ENCODE assay signal across 6 cellular contexts in the genomic region with DNA sequence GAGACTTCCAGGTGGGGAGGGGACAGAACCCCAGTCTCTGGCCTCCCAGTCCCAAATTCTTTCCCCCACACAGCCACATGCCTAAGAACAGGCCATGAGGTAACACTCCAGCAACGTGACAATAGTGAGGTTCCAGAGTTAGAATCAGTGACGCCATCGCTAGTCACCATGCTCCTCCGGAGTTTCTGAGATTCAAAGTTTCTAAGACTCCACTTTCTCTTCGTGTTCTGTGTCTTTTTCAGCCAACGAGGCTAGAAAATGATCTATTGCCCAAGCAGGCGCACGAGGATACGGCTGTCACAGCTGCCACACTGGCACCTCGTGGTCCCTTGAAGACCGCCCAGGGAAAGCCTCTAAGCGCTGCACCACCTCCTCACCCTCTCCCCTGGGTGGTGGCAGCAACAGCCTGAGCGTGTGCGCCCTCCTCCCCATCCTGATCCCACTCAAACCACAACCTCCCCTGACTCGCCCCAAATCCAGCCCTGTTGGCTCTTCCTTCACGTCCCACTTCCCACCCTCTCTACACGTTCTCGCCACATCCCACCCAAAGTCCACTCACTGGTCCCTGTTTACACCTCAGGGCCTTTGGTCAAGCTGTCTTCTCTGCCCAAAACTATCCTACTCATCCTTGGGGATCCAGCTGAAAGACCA. TPM values are rescaled to one million over a fixed set of nuclear protein-coding genes. Genes with fewer than 3 reads are reported as not detected.
DNase-seq lines count a peak whose midpoint lies in the region; ATAC-seq and TF ChIP-seq lines count a peak whose summit lies in the region.

No MANE protein-coding gene starts in this region.

- H3K4me3 ChIP-seq in HFF-Myc (replicated peaks; ENCODE audit: low read depth, low read length): peak overlapping the region; percentile 68
- H3K4me3 ChIP-seq in effector memory CD4-positive, alpha-beta T cell (ENCODE audit: insufficient read depth, low read depth, low read length, poor library complexity, severe bottlenecking): peak overlapping the region; percentile 57
- peak overlapping the region; percentile 53 to 95 (median 77) for H3K4me3 ChIP-seq in gastrocnemius medialis

- ATAC-seq in gastrocnemius medialis: peak; percentile 38 to 44
- no peak for ATAC-seq in HG02678 (IDR thresholded peaks at IDR 0.05; ENCODE audit: unreplicated experiment)
- ATAC-seq in GM21786 (IDR thresholded peaks at IDR 0.05; ENCODE audit: unreplicated experiment): no peak

- TF ChIP-seq CTCF in HFF-Myc (IDR thresholded peaks at IDR 0.05; ENCODE audit: low read depth, low read length, missing control alignments): no peak
- TF ChIP-seq CTCF in gastrocnemius medialis (IDR thresholded peaks at IDR 0.05 in 4 of 5, conservative IDR thresholded peaks at IDR 0.05 in 1 of 5): no peak

- in situ Hi-C loops in gastrocnemius medialis (cut with MboI; ENCODE audit: low sequenced_read_pairs in 4 of 4): no loop called here

- H3K36me3 ChIP-seq in effector memory CD4-positive, alpha-beta T cell (ENCODE audit: control insufficient read depth, insufficient read depth, low read length): no peaks in the 10 kb centered on the region
- H3K36me3 ChIP-seq in gastrocnemius medialis: no peaks in the 10 kb centered on the region

- no peaks in the 10 kb centered on the region for H3K9me3 ChIP-seq in effector memory CD4-positive, alpha-beta T cell (ENCODE audit: control insufficient read depth, low read length)
- no peaks in the 10 kb centered on the region for H3K9me3 ChIP-seq in gastrocnemius medialis

- H3K27ac ChIP-seq in effector memory CD4-positive, alpha-beta T cell (ENCODE audit: insufficient read depth, low read length, poor library complexity, severe bottlenecking): peak overlapping the region; percentile 63
- H3K27ac ChIP-seq in gastrocnemius medialis: peak overlapping the region; percentile 90 to 100 (median 96)

- peak; percentile 44 to 62 for TF ChIP-seq POLR2A in gastrocnemius medialis (IDR thresholded peaks at IDR 0.05)

- intact Hi-C loops in gastrocnemius medialis (cut with DNase I; ENCODE audit: low total_unique reads): loop anchor here (5.0 kb wide), 1 partner anchor 80 kb away; the partner anchor contains the start of gene PCYT2

- H3K4me1 ChIP-seq in effector memory CD4-positive, alpha-beta T cell (ENCODE audit: control insufficient read depth, insufficient read depth, low read length, poor library complexity, severe bottlenecking): peaks cover 15% of the 10 kb centered on the region
- H3K4me1 ChIP-seq in gastrocnemius medialis: peaks cover 21 to 23% of the 10 kb centered on the region in 2 donors

- no peaks in the 10 kb centered on the region for H3K27me3 ChIP-seq in effector memory CD4-positive, alpha-beta T cell (replicated peaks; ENCODE audit: control insufficient read depth, insufficient read depth, low read length, poor library complexity, severe bottlenecking)
- no peaks in the 10 kb centered on the region for H3K27me3 ChIP-seq in gastrocnemius medialis

- DNase-seq in HFF-Myc (ENCODE audit: extremely low read depth, low read depth) (no peak), SKM-1 treated with dmso at 0.1 percent for 144 hours (lab: John Stamatoyannopoulos, UW; ENCODE audit: unreplicated experiment) (peak; percentile 52), gastrocnemius medialis (peak; percentile 57 to 83)
- peak; percentile 18 to 27 (median 26) for DNase-seq in effector memory CD4-positive, alpha-beta T cell

RNA-seq across cellular contexts. Expression of gene MCRIP1, which starts 1.0 kb away (rescaled TPM):
- 10 to 100 TPM in 3 of 4 donors, 1 to 10 TPM in 1; 8.3 to 36.2 (median 25.2) TPM for total RNA-seq in gastrocnemius medialis

RNA-seq across cellular contexts. Expression of gene PPP1R27, which starts 2.8 kb away (rescaled TPM):
- 100 to 1,000 TPM; 245 to 708 (median 400) TPM for total RNA-seq in gastrocnemius medialis

RNA-seq across cellular contexts. Expression of gene GCGR, which starts 28.1 kb away (rescaled TPM):
- total RNA-seq in gastrocnemius medialis: under 1 TPM in 1 of 4 donors, not detected in 3; 0.29 TPM

RNA-seq across cellular contexts. Expression of gene P4HB, which starts 28.3 kb away (rescaled TPM):
- 100 to 1,000 TPM; 497 to 717 (median 621) TPM for total RNA-seq in gastrocnemius medialis

RNA-seq across cellular contexts. Expression of gene ARHGDIA, which starts 39.1 kb away (rescaled TPM):
- total RNA-seq in gastrocnemius medialis: 100 to 1,000 TPM in 1 of 4 donors, 10 to 100 TPM in 3; 52.1 to 122 (median 64.4) TPM

Comparison
In these comparisons a context has a peak if more than half of its experiments do, and no peak if none do; other contexts are left out.
1. ATAC-seq: peak in gastrocnemius medialis (2 of 2); none in HG02678 (single experiment) and GM21786 (single experiment).
2. Peak in every context shown above with its lines, with median percentiles within 50 percentile points of each other: H3K4me3 ChIP-seq.